2 cellular contexts compared by ENCODE assay signal in the genomic region with DNA sequence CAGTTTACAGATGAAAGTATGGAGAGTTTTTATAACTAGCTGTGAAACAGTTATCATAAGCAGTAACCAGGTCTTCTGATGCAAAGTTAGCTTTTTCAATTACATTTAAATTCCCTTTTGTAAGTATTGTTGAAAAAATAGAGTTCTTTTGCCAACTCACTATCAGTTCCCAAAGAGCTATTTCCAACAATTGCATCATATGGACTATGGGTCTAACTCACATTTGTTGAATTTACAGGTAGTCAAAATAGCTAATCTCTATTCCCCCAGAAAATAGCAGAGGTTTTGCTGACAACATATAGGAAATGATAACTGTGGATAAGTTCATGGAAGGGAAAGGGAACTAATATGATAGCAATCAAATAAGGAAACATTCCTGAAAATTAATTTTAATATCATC.
TF ChIP-seq lines count a peak whose summit lies in the region.

No MANE protein-coding gene starts in this region.

TF ChIP-seq in K562, 482 proteins besides CTCF, POLR2A, EP300 and RAD21:
- TF ChIP-seq TRIM24 (IDR thresholded peaks at IDR 0.05), result peak; percentile 16 to 63; a peak in 1 of 4 replicates
- TF ChIP-seq HNRNPLL (IDR thresholded peaks at IDR 0.05; ENCODE audit: low read depth, low read length, poor library complexity, severe bottlenecking), result no peak
- TF ChIP-seq, protein P1, sequence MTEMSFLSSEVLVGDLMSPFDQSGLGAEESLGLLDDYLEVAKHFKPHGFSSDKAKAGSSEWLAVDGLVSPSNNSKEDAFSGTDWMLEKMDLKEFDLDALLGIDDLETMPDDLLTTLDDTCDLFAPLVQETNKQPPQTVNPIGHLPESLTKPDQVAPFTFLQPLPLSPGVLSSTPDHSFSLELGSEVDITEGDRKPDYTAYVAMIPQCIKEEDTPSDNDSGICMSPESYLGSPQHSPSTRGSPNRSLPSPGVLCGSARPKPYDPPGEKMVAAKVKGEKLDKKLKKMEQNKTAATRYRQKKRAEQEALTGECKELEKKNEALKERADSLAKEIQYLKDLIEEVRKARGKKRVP (CRISPR knock-in tag; IDR thresholded peaks at IDR 0.05), result peak; percentile 90
- TF ChIP-seq ZSCAN32 (CRISPR knock-in tag; IDR thresholded peaks at IDR 0.05), result peak; percentile 53; the same call in 1 of the 2 replicates
- TF ChIP-seq, protein P2, sequence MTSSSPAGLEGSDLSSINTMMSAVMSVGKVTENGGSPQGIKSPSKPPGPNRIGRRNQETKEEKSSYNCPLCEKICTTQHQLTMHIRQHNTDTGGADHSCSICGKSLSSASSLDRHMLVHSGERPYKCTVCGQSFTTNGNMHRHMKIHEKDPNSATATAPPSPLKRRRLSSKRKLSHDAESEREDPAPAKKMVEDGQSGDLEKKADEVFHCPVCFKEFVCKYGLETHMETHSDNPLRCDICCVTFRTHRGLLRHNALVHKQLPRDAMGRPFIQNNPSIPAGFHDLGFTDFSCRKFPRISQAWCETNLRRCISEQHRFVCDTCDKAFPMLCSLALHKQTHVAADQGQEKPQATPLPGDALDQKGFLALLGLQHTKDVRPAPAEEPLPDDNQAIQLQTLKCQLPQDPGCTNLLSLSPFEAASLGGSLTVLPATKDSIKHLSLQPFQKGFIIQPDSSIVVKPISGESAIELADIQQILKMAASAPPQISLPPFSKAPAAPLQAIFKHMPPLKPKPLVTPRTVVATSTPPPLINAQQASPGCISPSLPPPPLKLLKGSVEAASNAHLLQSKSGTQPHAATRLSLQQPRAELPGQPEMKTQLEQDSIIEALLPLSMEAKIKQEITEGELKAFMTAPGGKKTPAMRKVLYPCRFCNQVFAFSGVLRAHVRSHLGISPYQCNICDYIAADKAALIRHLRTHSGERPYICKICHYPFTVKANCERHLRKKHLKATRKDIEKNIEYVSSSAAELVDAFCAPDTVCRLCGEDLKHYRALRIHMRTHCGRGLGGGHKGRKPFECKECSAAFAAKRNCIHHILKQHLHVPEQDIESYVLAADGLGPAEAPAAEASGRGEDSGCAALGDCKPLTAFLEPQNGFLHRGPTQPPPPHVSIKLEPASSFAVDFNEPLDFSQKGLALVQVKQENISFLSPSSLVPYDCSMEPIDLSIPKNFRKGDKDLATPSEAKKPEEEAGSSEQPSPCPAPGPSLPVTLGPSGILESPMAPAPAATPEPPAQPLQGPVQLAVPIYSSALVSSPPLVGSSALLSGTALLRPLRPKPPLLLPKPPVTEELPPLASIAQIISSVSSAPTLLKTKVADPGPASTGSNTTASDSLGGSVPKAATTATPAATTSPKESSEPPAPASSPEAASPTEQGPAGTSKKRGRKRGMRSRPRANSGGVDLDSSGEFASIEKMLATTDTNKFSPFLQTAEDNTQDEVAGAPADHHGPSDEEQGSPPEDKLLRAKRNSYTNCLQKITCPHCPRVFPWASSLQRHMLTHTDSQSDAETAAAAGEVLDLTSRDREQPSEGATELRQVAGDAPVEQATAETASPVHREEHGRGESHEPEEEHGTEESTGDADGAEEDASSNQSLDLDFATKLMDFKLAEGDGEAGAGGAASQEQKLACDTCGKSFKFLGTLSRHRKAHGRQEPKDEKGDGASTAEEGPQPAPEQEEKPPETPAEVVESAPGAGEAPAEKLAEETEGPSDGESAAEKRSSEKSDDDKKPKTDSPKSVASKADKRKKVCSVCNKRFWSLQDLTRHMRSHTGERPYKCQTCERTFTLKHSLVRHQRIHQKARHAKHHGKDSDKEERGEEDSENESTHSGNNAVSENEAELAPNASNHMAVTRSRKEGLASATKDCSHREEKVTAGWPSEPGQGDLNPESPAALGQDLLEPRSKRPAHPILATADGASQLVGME (CRISPR knock-in tag; IDR thresholded peaks at IDR 0.05), result no peak
- no peak for TF ChIP-seq MCM3 (IDR thresholded peaks at IDR 0.05)
- no peak for TF ChIP-seq CEBPG (CRISPR knock-in tag; IDR thresholded peaks at IDR 0.05)
- TF ChIP-seq CEBPG (tag; conservative IDR thresholded peaks at IDR 0.05 in 1 of 2, IDR thresholded peaks at IDR 0.05 in 1 of 2), result peak; percentile 68 to 85

TF ChIP-seq in HepG2, 621 proteins besides CTCF, POLR2A, EP300 and RAD21:
- TF ChIP-seq KLF15 (CRISPR knock-in tag; IDR thresholded peaks at IDR 0.05; ENCODE audit: borderline replicate concordance) (no peak), KAT2B (IDR thresholded peaks at IDR 0.05; ENCODE audit: borderline replicate concordance, low read depth, low read length) (no peak), ZNF354B (CRISPR knock-in tag; IDR thresholded peaks at IDR 0.05) (no peak), SMC3 (IDR thresholded peaks at IDR 0.05; ENCODE audit: low read length) (no peak), CEBPG (CRISPR knock-in tag; IDR thresholded peaks at IDR 0.05) (peak; percentile 35; the same call in 1 of the 2 replicates), NFYC (CRISPR knock-in tag; IDR thresholded peaks at IDR 0.05) (no peak), ZNF644 (CRISPR knock-in tag; IDR thresholded peaks at IDR 0.05; ENCODE audit: low read depth) (0 out of 2 replicates have a peak, but pooled peaks have one; percentile 32)
- TF ChIP-seq, protein P3, sequence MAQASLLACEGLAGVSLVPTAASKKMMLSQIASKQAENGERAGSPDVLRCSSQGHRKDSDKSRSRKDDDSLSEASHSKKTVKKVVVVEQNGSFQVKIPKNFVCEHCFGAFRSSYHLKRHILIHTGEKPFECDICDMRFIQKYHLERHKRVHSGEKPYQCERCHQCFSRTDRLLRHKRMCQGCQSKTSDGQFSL (CRISPR knock-in tag; IDR thresholded peaks at IDR 0.05), result no peak
- TF ChIP-seq, protein P4, sequence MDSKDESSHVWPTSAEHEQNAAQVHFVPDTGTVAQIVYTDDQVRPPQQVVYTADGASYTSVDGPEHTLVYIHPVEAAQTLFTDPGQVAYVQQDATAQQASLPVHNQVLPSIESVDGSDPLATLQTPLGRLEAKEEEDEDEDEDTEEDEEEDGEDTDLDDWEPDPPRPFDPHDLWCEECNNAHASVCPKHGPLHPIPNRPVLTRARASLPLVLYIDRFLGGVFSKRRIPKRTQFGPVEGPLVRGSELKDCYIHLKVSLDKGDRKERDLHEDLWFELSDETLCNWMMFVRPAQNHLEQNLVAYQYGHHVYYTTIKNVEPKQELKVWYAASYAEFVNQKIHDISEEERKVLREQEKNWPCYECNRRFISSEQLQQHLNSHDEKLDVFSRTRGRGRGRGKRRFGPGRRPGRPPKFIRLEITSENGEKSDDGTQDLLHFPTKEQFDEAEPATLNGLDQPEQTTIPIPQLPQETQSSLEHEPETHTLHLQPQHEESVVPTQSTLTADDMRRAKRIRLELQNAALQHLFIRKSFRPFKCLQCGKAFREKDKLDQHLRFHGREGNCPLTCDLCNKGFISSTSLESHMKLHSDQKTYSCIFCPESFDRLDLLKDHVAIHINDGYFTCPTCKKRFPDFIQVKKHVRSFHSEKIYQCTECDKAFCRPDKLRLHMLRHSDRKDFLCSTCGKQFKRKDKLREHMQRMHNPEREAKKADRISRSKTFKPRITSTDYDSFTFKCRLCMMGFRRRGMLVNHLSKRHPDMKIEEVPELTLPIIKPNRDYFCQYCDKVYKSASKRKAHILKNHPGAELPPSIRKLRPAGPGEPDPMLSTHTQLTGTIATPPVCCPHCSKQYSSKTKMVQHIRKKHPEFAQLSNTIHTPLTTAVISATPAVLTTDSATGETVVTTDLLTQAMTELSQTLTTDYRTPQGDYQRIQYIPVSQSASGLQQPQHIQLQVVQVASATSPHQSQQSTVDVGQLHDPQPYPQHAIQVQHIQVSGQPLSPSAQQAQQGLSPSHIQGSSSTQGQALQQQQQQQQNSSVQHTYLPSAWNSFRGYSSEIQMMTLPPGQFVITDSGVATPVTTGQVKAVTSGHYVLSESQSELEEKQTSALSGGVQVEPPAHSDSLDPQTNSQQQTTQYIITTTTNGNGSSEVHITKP (CRISPR knock-in tag; IDR thresholded peaks at IDR 0.05; ENCODE audit: low read depth), result no peak
- TF ChIP-seq, protein P5, sequence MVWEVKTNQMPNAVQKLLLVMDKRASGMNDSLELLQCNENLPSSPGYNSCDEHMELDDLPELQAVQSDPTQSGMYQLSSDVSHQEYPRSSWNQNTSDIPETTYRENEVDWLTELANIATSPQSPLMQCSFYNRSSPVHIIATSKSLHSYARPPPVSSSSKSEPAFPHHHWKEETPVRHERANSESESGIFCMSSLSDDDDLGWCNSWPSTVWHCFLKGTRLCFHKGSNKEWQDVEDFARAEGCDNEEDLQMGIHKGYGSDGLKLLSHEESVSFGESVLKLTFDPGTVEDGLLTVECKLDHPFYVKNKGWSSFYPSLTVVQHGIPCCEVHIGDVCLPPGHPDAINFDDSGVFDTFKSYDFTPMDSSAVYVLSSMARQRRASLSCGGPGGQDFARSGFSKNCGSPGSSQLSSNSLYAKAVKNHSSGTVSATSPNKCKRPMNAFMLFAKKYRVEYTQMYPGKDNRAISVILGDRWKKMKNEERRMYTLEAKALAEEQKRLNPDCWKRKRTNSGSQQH (CRISPR knock-in tag; IDR thresholded peaks at IDR 0.05; ENCODE audit: low read depth), result no peak
- TF ChIP-seq, protein P6, sequence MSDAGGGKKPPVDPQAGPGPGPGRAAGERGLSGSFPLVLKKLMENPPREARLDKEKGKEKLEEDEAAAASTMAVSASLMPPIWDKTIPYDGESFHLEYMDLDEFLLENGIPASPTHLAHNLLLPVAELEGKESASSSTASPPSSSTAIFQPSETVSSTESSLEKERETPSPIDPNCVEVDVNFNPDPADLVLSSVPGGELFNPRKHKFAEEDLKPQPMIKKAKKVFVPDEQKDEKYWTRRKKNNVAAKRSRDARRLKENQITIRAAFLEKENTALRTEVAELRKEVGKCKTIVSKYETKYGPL (CRISPR knock-in tag; IDR thresholded peaks at IDR 0.05), result no peak
- TF ChIP-seq, protein P1 (CRISPR knock-in tag; IDR thresholded peaks at IDR 0.05), result peak in 1 of 2 experiments; percentile 95; a peak in 2 of 4 replicates
